Comparison of ENCODE assay signal across 12 cellular contexts in genomic region chr19:44607049-44607448, GRCh38. TPM values are rescaled to one million over a fixed set of nuclear protein-coding genes. Genes with fewer than 3 reads are reported as not detected.
A peak's percentile ranks its signal among the peaks of the same experiment; 100 is the strongest.
DNase-seq lines count a peak whose midpoint lies in the region; ATAC-seq and TF ChIP-seq lines count a peak whose summit lies in the region.
"Had no signal": no experiment of that assay in that cellular context is flagged by ENCODE, and none has a peak within 500 bp of the region (broad histone marks: within the 10 kb centered on the region; RNA-seq: fewer than 3 reads in every experiment).

No MANE protein-coding gene starts in this region.

- peaks cover 8 to 43% (median 15%) of the 10 kb centered on the region in 10 experiments; a peak in 19 of 20 replicates for H3K4me1 ChIP-seq in BLaER1 treated with 17β-estradiol and CSF1 and Interleukin-3, amounts not matched to agents 10 nM and 100 nM
- peaks cover 3% of the 10 kb centered on the region for H3K4me1 ChIP-seq in mesenchymal stem cell (ENCODE audit: control insufficient read depth, insufficient read depth, low read depth, low read length)
- peaks cover 2% of the 10 kb centered on the region for H3K4me1 ChIP-seq in endodermal cell (ENCODE audit: control insufficient read depth, insufficient read depth, low read length)
- H3K4me1 ChIP-seq: neural progenitor cell had no signal

- no peak overlapping the region for H2BK120ac ChIP-seq in mesenchymal stem cell (ENCODE audit: low read depth, low read length)

- ATAC-seq in HG03280 (IDR thresholded peaks at IDR 0.05; ENCODE audit: unreplicated experiment) (no peak), HG03571 (IDR thresholded peaks at IDR 0.05; ENCODE audit: unreplicated experiment) (no peak), HG02870 (IDR thresholded peaks at IDR 0.05; ENCODE audit: unreplicated experiment) (no peak)

- peak overlapping the region; percentile 70 for H3K27ac Mint-ChIP-seq in dendritic cell treated with granulocyte-macrophage colony-stimulating factor and Interleukin-4, amounts not matched to agents 40 ng/mL and 50 ng/mL, for 4 days
- H3K27ac Mint-ChIP-seq in endodermal cell: no peak overlapping the region
- H3K27ac Mint-ChIP-seq: neural progenitor cell had no signal

- no peaks in the 10 kb centered on the region for H3K36me3 Mint-ChIP-seq in dendritic cell treated with granulocyte-macrophage colony-stimulating factor and Interleukin-4, amounts not matched to agents 40 ng/mL and 50 ng/mL, for 4 days (ENCODE audit: low read depth)
- H3K36me3 Mint-ChIP-seq in endodermal cell (ENCODE audit: low read depth): no peaks in the 10 kb centered on the region
- H3K36me3 Mint-ChIP-seq: neural progenitor cell had no signal

- H3K79me1 ChIP-seq in mesenchymal stem cell (replicated peaks; ENCODE audit: low read length, poor library complexity, severe bottlenecking): no peaks in the 10 kb centered on the region

- peaks cover 0 to 11% (median 0%) of the 10 kb centered on the region in 11 experiments; a peak in 2 of 22 replicates for H3K9me3 ChIP-seq in BLaER1 treated with 17β-estradiol and CSF1 and Interleukin-3, amounts not matched to agents 10 nM and 100 nM (replicated peaks in 1 of 11)
- no peaks in the 10 kb centered on the region for H3K9me3 ChIP-seq in mesenchymal stem cell (ENCODE audit: control insufficient read depth, low read length)
- no peaks in the 10 kb centered on the region for H3K9me3 ChIP-seq in endodermal cell (ENCODE audit: control insufficient read depth, low read length)

- H3K27ac ChIP-seq in BLaER1 treated with 17β-estradiol and CSF1 and Interleukin-3, amounts not matched to agents 10 nM and 100 nM: peak overlapping the region in 5 of 11 experiments; percentile 23 to 64 (median 45); a peak in 8 of 22 replicates
- H3K27ac ChIP-seq in mesenchymal stem cell (ENCODE audit: low read length, poor library complexity, severe bottlenecking) (no peak overlapping the region), endodermal cell (ENCODE audit: low read depth, low read length) (no peak overlapping the region)
- H3K27ac ChIP-seq: neural progenitor cell had no signal

- peaks cover 25% of the 10 kb centered on the region for H3K4me1 Mint-ChIP-seq in dendritic cell treated with granulocyte-macrophage colony-stimulating factor and Interleukin-4, amounts not matched to agents 40 ng/mL and 50 ng/mL, for 4 days (ENCODE audit: low read depth)
- peaks cover 10% of the 10 kb centered on the region for H3K4me1 Mint-ChIP-seq in endodermal cell
- H3K4me1 Mint-ChIP-seq: neural progenitor cell had no signal

- no peaks in the 10 kb centered on the region for H3K9me3 Mint-ChIP-seq in dendritic cell treated with granulocyte-macrophage colony-stimulating factor and Interleukin-4, amounts not matched to agents 40 ng/mL and 50 ng/mL, for 4 days
- H3K9me3 Mint-ChIP-seq in endodermal cell: no peaks in the 10 kb centered on the region

- peak overlapping the region in 1 of 11 experiments; percentile 39; a peak in 1 of 22 replicates for H3K9ac ChIP-seq in BLaER1 treated with 17β-estradiol and CSF1 and Interleukin-3, amounts not matched to agents 10 nM and 100 nM
- no peak overlapping the region for H3K9ac ChIP-seq in mesenchymal stem cell (ENCODE audit: low read length)
- no peak overlapping the region for H3K9ac ChIP-seq in endodermal cell (ENCODE audit: extremely low read depth, low read length, poor library complexity, severe bottlenecking)
- H3K9ac ChIP-seq: neural progenitor cell had no signal

- intact Hi-C loops in dendritic cell treated with granulocyte-macrophage colony-stimulating factor and Interleukin-4, amounts not matched to agents 40 ng/mL and 50 ng/mL, for 4 days (cut with micrococcal nuclease): no loop called here

- no peak overlapping the region for H4K8ac ChIP-seq in mesenchymal stem cell (ENCODE audit: low read length)

- no peak for TF ChIP-seq CTCF in endodermal cell (conservative IDR thresholded peaks at IDR 0.05)

- H3K14ac ChIP-seq in mesenchymal stem cell (ENCODE audit: low read length in 2 of 2): no peak overlapping the region

- H3K4me2 ChIP-seq in BLaER1 treated with 17β-estradiol and CSF1 and Interleukin-3, amounts not matched to agents 10 nM and 100 nM: peak overlapping the region; percentile 19 to 80 (median 48)
- no peak overlapping the region for H3K4me2 ChIP-seq in mesenchymal stem cell (ENCODE audit: low read length, poor library complexity, severe bottlenecking)
- H3K4me2 ChIP-seq: neural progenitor cell had no signal

- H4K91ac ChIP-seq in mesenchymal stem cell (ENCODE audit: low read length): no peak overlapping the region

- H2AFZ ChIP-seq in mesenchymal stem cell (ENCODE audit: low read depth, low read length): no peak overlapping the region
- H2AFZ ChIP-seq: neural progenitor cell had no signal

- H3K4me3 ChIP-seq in BLaER1 treated with 17β-estradiol and CSF1 and Interleukin-3, amounts not matched to agents 10 nM and 100 nM: no peak overlapping the region; a peak in 1 of 20 replicates
- H3K4me3 ChIP-seq in mesenchymal stem cell (ENCODE audit: insufficient read depth in 1 of 2, low read depth in 1 of 2, low read length in 2 of 2) (no peak overlapping the region), endodermal cell (ENCODE audit: low read length) (no peak overlapping the region)
- H3K4me3 ChIP-seq: neural progenitor cell had no signal

- 67% methylated on average over 2 of the region's 2 CpGs for WGBS in mesenchymal stem cell
- WGBS in endodermal cell (ENCODE audit: insufficient coverage in 1 of 2, insufficient read length in 1 of 2), 2 experiments: 75 to 90% methylated on average over 1 to 2 of the region's 2 CpGs

- DNase-seq in M059J (ENCODE audit: low read depth) (peak; percentile 91), mesenchymal stem cell (peak; percentile 28), endodermal cell (no peak)
- DNase-seq: activated CD4-positive, alpha-beta T cell treated with anti-CD3 and anti-CD28 coated beads, Interleukin-2, amount 50 U/mL, for 1 hour; head of caudate nucleus; NCI-H1105 had no signal

- no peak overlapping the region for H3K18ac ChIP-seq in mesenchymal stem cell (ENCODE audit: low read depth in 1 of 2, low read length in 2 of 2)

- H2BK15ac ChIP-seq in mesenchymal stem cell (ENCODE audit: low read depth, poor library complexity, severe bottlenecking): no peak overlapping the region

- H3K36me3 ChIP-seq in BLaER1 treated with 17β-estradiol and CSF1 and Interleukin-3, amounts not matched to agents 10 nM and 100 nM: no peaks in the 10 kb centered on the region
- H3K36me3 ChIP-seq in mesenchymal stem cell (ENCODE audit: control insufficient read depth in 1 of 2, insufficient read depth in 2 of 2, low read depth in 1 of 2, low read length in 2 of 2) (no peaks in the 10 kb centered on the region), endodermal cell (ENCODE audit: control insufficient read depth, insufficient read depth, low read length) (no peaks in the 10 kb centered on the region)
- H3K36me3 ChIP-seq: neural progenitor cell had no signal

- H2BK5ac ChIP-seq in mesenchymal stem cell (ENCODE audit: low read depth, low read length, poor library complexity, severe bottlenecking): no peak overlapping the region

- H3K27me3 Mint-ChIP-seq in dendritic cell treated with granulocyte-macrophage colony-stimulating factor and Interleukin-4, amounts not matched to agents 40 ng/mL and 50 ng/mL, for 4 days: peaks cover 9% of the 10 kb centered on the region
- H3K27me3 Mint-ChIP-seq in endodermal cell (ENCODE audit: insufficient read depth): no peaks in the 10 kb centered on the region

- H4K20me1 ChIP-seq in BLaER1 treated with 17β-estradiol and CSF1 and Interleukin-3, amounts not matched to agents 10 nM and 100 nM: no peaks in the 10 kb centered on the region

- H3K4ac ChIP-seq in mesenchymal stem cell (ENCODE audit: low read depth in 1 of 2, low read length in 2 of 2): no peak overlapping the region

- no peak overlapping the region for H2AK5ac ChIP-seq in mesenchymal stem cell (ENCODE audit: low read length, severe bottlenecking)

- no peaks in the 10 kb centered on the region for H3K27me3 ChIP-seq in BLaER1 treated with 17β-estradiol and CSF1 and Interleukin-3, amounts not matched to agents 10 nM and 100 nM
- H3K27me3 ChIP-seq in mesenchymal stem cell (ENCODE audit: control insufficient read depth in 1 of 2, insufficient read depth in 1 of 2, low read length in 2 of 2): peaks cover 0 to 4% of the 10 kb centered on the region in 2 experiments
- H3K27me3 ChIP-seq in endodermal cell (ENCODE audit: control insufficient read depth, insufficient read depth, low read length, poor library complexity, severe bottlenecking): no peaks in the 10 kb centered on the region
- H3K27me3 ChIP-seq: neural progenitor cell had no signal

- H3K23ac ChIP-seq in mesenchymal stem cell (ENCODE audit: low read length in 2 of 2): no peak overlapping the region

- H2BK12ac ChIP-seq in mesenchymal stem cell (ENCODE audit: low read length in 2 of 2): no peak overlapping the region

- H3K4me3 Mint-ChIP-seq in dendritic cell treated with granulocyte-macrophage colony-stimulating factor and Interleukin-4, amounts not matched to agents 40 ng/mL and 50 ng/mL, for 4 days: no peak overlapping the region
- no peak overlapping the region for H3K4me3 Mint-ChIP-seq in endodermal cell
- H3K4me3 Mint-ChIP-seq: neural progenitor cell had no signal

RNA-seq across cellular contexts. Expression of gene IGSF23, which starts 6.3 kb away (rescaled TPM):
- total RNA-seq in M059J (2014; rRNA removed; shearing (Covaris generic)): 0.22 and 0.81 TPM in 2 replicates
- 0.08 TPM for polyA plus RNA-seq in mesenchymal stem cell (2013, experiment 1 of 2)
- polyA plus RNA-seq in mesenchymal stem cell (2013, experiment 2 of 2): 0.21 TPM
- total RNA-seq in endodermal cell: not detected
- polyA plus RNA-seq in endodermal cell (2013, experiment 1 of 2): not detected
- not detected for polyA plus RNA-seq in endodermal cell (2013, experiment 2 of 2)

RNA-seq across cellular contexts. Expression of gene PVR, which starts 36.7 kb away (rescaled TPM):
- total RNA-seq in M059J (2014; rRNA removed; shearing (Covaris generic)): 95.2 and 146 TPM in 2 replicates
- polyA plus RNA-seq in mesenchymal stem cell (2013, experiment 1 of 2): 32.2 TPM
- polyA plus RNA-seq in mesenchymal stem cell (2013, experiment 2 of 2): 33.3 TPM
- 10 to 100 TPM; 21.2 to 31.6 TPM for total RNA-seq in endodermal cell
- 18.2 TPM for polyA plus RNA-seq in endodermal cell (2013, experiment 1 of 2)
- 17.4 TPM for polyA plus RNA-seq in endodermal cell (2013, experiment 2 of 2)
